ENCODE assay signal across 20 cellular contexts in genomic region chr20:58374027-58374850, GRCh38. TPM values are rescaled to one million over a fixed set of nuclear protein-coding genes. Genes with fewer than 3 reads are reported as not detected.
DNase-seq lines count a peak whose midpoint lies in the region; ATAC-seq, FAIRE-seq and TF ChIP-seq lines count a peak whose summit lies in the region.
"Had no signal": no experiment of that assay in that cellular context is flagged by ENCODE, and none has a peak within 500 bp of the region (broad histone marks: within the 10 kb centered on the region; RNA-seq: fewer than 3 reads in every experiment).

No MANE protein-coding gene starts in this region.

- TF ChIP-seq RAD21 in liver (IDR thresholded peaks at IDR 0.05): peak; percentile 4 to 22

- H3K4me1 ChIP-seq in mammary epithelial cell (ENCODE audit: insufficient read depth, low read length): no peaks in the 10 kb centered on the region
- H3K4me1 ChIP-seq in liver (ENCODE audit: control insufficient read depth in 4 of 4, insufficient read depth in 4 of 4, low read length in 3 of 4): peaks cover 0 to 6% (median 1%) of the 10 kb centered on the region in 4 donors

- H3K36me3 ChIP-seq in mammary epithelial cell (ENCODE audit: insufficient read depth, low read length) (no peaks in the 10 kb centered on the region), bronchial epithelial cell (ENCODE audit: control insufficient read depth, insufficient read depth, low read length) (no peaks in the 10 kb centered on the region), liver (ENCODE audit: control insufficient read depth in 4 of 4, insufficient read depth in 3 of 4, low read depth in 1 of 4, low read length in 3 of 4) (no peaks in the 10 kb centered on the region)

- no peak overlapping the region for H3K4me2 ChIP-seq in mammary epithelial cell (ENCODE audit: insufficient read depth, low read depth, low read length)
- H3K4me2 ChIP-seq: PC-9 had no signal

- H3K27me3 ChIP-seq in mammary epithelial cell (ENCODE audit: insufficient read depth, low read length) (no peaks in the 10 kb centered on the region), bronchial epithelial cell (ENCODE audit: control insufficient read depth, insufficient read depth, low read length) (no peaks in the 10 kb centered on the region), liver (ENCODE audit: control insufficient read depth in 4 of 4, insufficient read depth in 4 of 4, low read length in 3 of 4) (no peaks in the 10 kb centered on the region)

- no TSS peak for BruUV-seq in mammary epithelial cell (replicated peaks; lab: Mats Ljungman, UMichigan)
- no TSS peak for BruUV-seq in MCF 10A (replicated peaks; lab: Mats Ljungman, UMichigan)

- H3K9ac ChIP-seq in mammary epithelial cell (ENCODE audit: insufficient read depth, low read length) (no peak overlapping the region), liver (ENCODE audit: low read depth in 1 of 2, low read length in 2 of 2) (no peak overlapping the region)

- no peak for DNase-seq in mammary epithelial cell
- no peak for DNase-seq in MCF 10A (ENCODE audit: unreplicated experiment)
- no peak for DNase-seq in bronchial epithelial cell (ENCODE audit: low read depth)
- DNase-seq in T-helper 2 cell: no peak
- DNase-seq in activated T-cell treated with anti-CD3 and anti-CD28 coated beads, Interleukin-2, amount 50 U/mL, for 24 hours: no peak
- DNase-seq in activated CD4-positive, alpha-beta T cell treated with anti-CD3 and anti-CD28 coated beads, Interleukin-2, amount 10 ng/mL, durations not matched to agents 24 days and 14 days: no peak
- DNase-seq: activated CD4-positive, alpha-beta T cell treated with anti-CD3 and anti-CD28 coated beads for 4 hours; activated T-cell treated with anti-CD3 and anti-CD28 coated beads, Interleukin-2, amount 50 U/mL, for 4 hours; DMS79 treated with DMSO at 0.1 percent for 48 hours; Kasumi-1; kidney glomerular epithelial cell; NCI-H1436 treated with DMSO at 0.1 percent for 48 hours; NCI-H446; PC-9; substantia nigra; SW 1271 had no signal

- H3K9me3 Mint-ChIP-seq in MCF 10A (ENCODE audit: unreplicated experiment): no peaks in the 10 kb centered on the region
- H3K9me3 Mint-ChIP-seq in activated T-cell treated with anti-CD3 and anti-CD28 coated beads, Interleukin-2, amount 50 U/mL, for 24 hours: no peaks in the 10 kb centered on the region
- no peaks in the 10 kb centered on the region for H3K9me3 Mint-ChIP-seq in activated CD4-positive, alpha-beta T cell treated with anti-CD3 and anti-CD28 coated beads, Interleukin-2, amount 10 ng/mL, durations not matched to agents 24 days and 14 days
- H3K9me3 Mint-ChIP-seq: activated T-cell treated with anti-CD3 and anti-CD28 coated beads, Interleukin-2, amount 50 U/mL, for 4 hours had no signal

- H3K4me1 Mint-ChIP-seq in MCF 10A (ENCODE audit: insufficient read depth, unreplicated experiment): peaks cover 6% of the 10 kb centered on the region
- no peaks in the 10 kb centered on the region for H3K4me1 Mint-ChIP-seq in activated T-cell treated with anti-CD3 and anti-CD28 coated beads, Interleukin-2, amount 50 U/mL, for 24 hours (ENCODE audit: low read depth)
- peaks cover 3% of the 10 kb centered on the region for H3K4me1 Mint-ChIP-seq in activated CD4-positive, alpha-beta T cell treated with anti-CD3 and anti-CD28 coated beads, Interleukin-2, amount 10 ng/mL, durations not matched to agents 24 days and 14 days

- no peak for ATAC-seq in GM21515 (IDR thresholded peaks at IDR 0.05; ENCODE audit: unreplicated experiment)
- ATAC-seq: activated T-cell treated with anti-CD3 and anti-CD28 coated beads, Interleukin-2, amount 50 U/mL, for 4 hours; HCT116 had no signal

- POLR2A ChIA-PET in MCF 10A (lab: Yijun Ruan, JAX): interaction anchor here (1.0 kb wide), 2 partner anchors 13 to 61 kb away, joined by 3 read pairs; no protein-coding TSS in a partner anchor

- H3K27ac ChIP-seq in mammary epithelial cell (ENCODE audit: insufficient read depth, low read depth, low read length): no peak overlapping the region
- no peak overlapping the region for H3K27ac ChIP-seq in liver (ENCODE audit: low read depth in 1 of 2, low read length in 2 of 2)
- H3K27ac ChIP-seq: C4-2B, PC-9 had no signal

- no peak overlapping the region for H3K4me3 Mint-ChIP-seq in MCF 10A (ENCODE audit: unreplicated experiment)
- H3K4me3 Mint-ChIP-seq in activated T-cell treated with anti-CD3 and anti-CD28 coated beads, Interleukin-2, amount 50 U/mL, for 24 hours: no peak overlapping the region
- no peak overlapping the region for H3K4me3 Mint-ChIP-seq in activated CD4-positive, alpha-beta T cell treated with anti-CD3 and anti-CD28 coated beads, Interleukin-2, amount 10 ng/mL, durations not matched to agents 24 days and 14 days
- H3K4me3 Mint-ChIP-seq: activated T-cell treated with anti-CD3 and anti-CD28 coated beads, Interleukin-2, amount 50 U/mL, for 4 hours had no signal

- H2AFZ ChIP-seq in mammary epithelial cell (ENCODE audit: low read depth, low read length): peak overlapping the region; percentile 5
- H2AFZ ChIP-seq: PC-9 had no signal

- dilution Hi-C loops in mammary epithelial cell (cut with HindIII; ENCODE audit: low sequenced_read_pairs): no loop called here

- intact Hi-C loops in mammary epithelial cell (cut with micrococcal nuclease): no loop called here
- intact Hi-C loops in MCF 10A (cut with micrococcal nuclease): no loop called here
- intact Hi-C loops in activated CD4-positive, alpha-beta T cell treated with anti-CD3 and anti-CD28 coated beads, Interleukin-2, amount 10 ng/mL, durations not matched to agents 24 days and 14 days (cut with micrococcal nuclease): no loop called here

- no peaks in the 10 kb centered on the region for H3K79me2 ChIP-seq in mammary epithelial cell (ENCODE audit: insufficient read depth, low read length)

- TF ChIP-seq CTCF in mammary epithelial cell (conservative IDR thresholded peaks at IDR 0.05 in 1 of 2, IDR thresholded peaks at IDR 0.05 in 1 of 2; ENCODE audit: extremely low read depth in 1 of 2, insufficient read depth in 1 of 2, low read depth in 1 of 2, low read length in 2 of 2) (no peak), MCF 10A (IDR thresholded peaks at IDR 0.05; ENCODE audit: unreplicated experiment) (no peak), bronchial epithelial cell (IDR thresholded peaks at IDR 0.05; ENCODE audit: insufficient read depth, low read length, severe bottlenecking) (no peak), liver (IDR thresholded peaks at IDR 0.05; ENCODE audit: low read depth, low read length, missing input control) (no peak)

- 76% methylated on average over 19 of the region's 19 CpGs for WGBS in mammary epithelial cell (ENCODE audit: low coverage, missing lambda C conversion rate)
- WGBS in liver: 59% methylated on average over 19 of the region's 19 CpGs

- H3K4me3 ChIP-seq in mammary epithelial cell (replicated peaks in 1 of 3; ENCODE audit: insufficient read depth in 1 of 3, low read depth in 2 of 3, low read length in 3 of 3) (no peak overlapping the region), bronchial epithelial cell (ENCODE audit: low read depth, low read length) (no peak overlapping the region), liver (ENCODE audit: low read depth in 1 of 3, low read length in 3 of 3) (no peak overlapping the region)
- H3K4me3 ChIP-seq: PC-9 had no signal

- peak; percentile 88 for FAIRE-seq in bronchial epithelial cell (lab: Jason Lieb, UNC)

- H3K27me3 Mint-ChIP-seq in MCF 10A (ENCODE audit: insufficient read depth, unreplicated experiment): peaks cover 27% of the 10 kb centered on the region
- H3K27me3 Mint-ChIP-seq in activated T-cell treated with anti-CD3 and anti-CD28 coated beads, Interleukin-2, amount 50 U/mL, for 24 hours: peaks cover 19% of the 10 kb centered on the region
- peaks cover 22% of the 10 kb centered on the region for H3K27me3 Mint-ChIP-seq in activated CD4-positive, alpha-beta T cell treated with anti-CD3 and anti-CD28 coated beads, Interleukin-2, amount 10 ng/mL, durations not matched to agents 24 days and 14 days

- peaks cover 4% of the 10 kb centered on the region for H3K36me3 Mint-ChIP-seq in MCF 10A (ENCODE audit: insufficient read depth, unreplicated experiment)
- H3K36me3 Mint-ChIP-seq in activated T-cell treated with anti-CD3 and anti-CD28 coated beads, Interleukin-2, amount 50 U/mL, for 24 hours (ENCODE audit: low read depth): no peaks in the 10 kb centered on the region
- H3K36me3 Mint-ChIP-seq in activated CD4-positive, alpha-beta T cell treated with anti-CD3 and anti-CD28 coated beads, Interleukin-2, amount 10 ng/mL, durations not matched to agents 24 days and 14 days (ENCODE audit: low read depth): no peaks in the 10 kb centered on the region

- H4K20me1 ChIP-seq in mammary epithelial cell (ENCODE audit: insufficient read depth, low read length): no peaks in the 10 kb centered on the region

- H3K27ac Mint-ChIP-seq in MCF 10A (ENCODE audit: low read depth, unreplicated experiment): no peak overlapping the region
- H3K27ac Mint-ChIP-seq in activated T-cell treated with anti-CD3 and anti-CD28 coated beads, Interleukin-2, amount 50 U/mL, for 24 hours: no peak overlapping the region
- H3K27ac Mint-ChIP-seq in activated CD4-positive, alpha-beta T cell treated with anti-CD3 and anti-CD28 coated beads, Interleukin-2, amount 10 ng/mL, durations not matched to agents 24 days and 14 days: no peak overlapping the region

- H3K9me3 ChIP-seq in mammary epithelial cell (replicated peaks; ENCODE audit: insufficient read depth, low read length) (no peaks in the 10 kb centered on the region), liver (ENCODE audit: control insufficient read depth in 4 of 4, low read length in 3 of 4) (no peaks in the 10 kb centered on the region)

- in situ Hi-C loops in mammary epithelial cell (cut with MboI; ENCODE audit: low sequenced_read_pairs in 2 of 2): no loop called here

- CTCF ChIA-PET in mammary epithelial cell (lab: Charles Lee; ENCODE audit: low non-redundant PET) (no interaction called here), MCF 10A (lab: Yijun Ruan, JAX) (no interaction called here)

TF ChIP-seq in liver, 16 proteins besides CTCF, POLR2A, EP300 and RAD21:
- TF ChIP-seq FOXA2 (IDR thresholded peaks at IDR 0.05): no peak
- no peak for TF ChIP-seq HNF4G (IDR thresholded peaks at IDR 0.05)
- TF ChIP-seq YY1 (IDR thresholded peaks at IDR 0.05): no peak
- TF ChIP-seq RXRA (IDR thresholded peaks at IDR 0.05): peak; percentile 70 to 76
- TF ChIP-seq HNF4A (conservative IDR thresholded peaks at IDR 0.05): peak; percentile 34 to 42
- TF ChIP-seq NR2F2 (IDR thresholded peaks at IDR 0.05): no peak
- no peak for TF ChIP-seq SP1 (IDR thresholded peaks at IDR 0.05)
- TF ChIP-seq FOXA1 (IDR thresholded peaks at IDR 0.05): no peak

RNA-seq across cellular contexts. Expression of gene VAPB, which starts 14.8 kb away (rescaled TPM):
- 10 to 100 TPM; 14.7 to 52.8 TPM for total RNA-seq in mammary epithelial cell
- polyA plus RNA-seq in mammary epithelial cell: 33.2 TPM
- polyA minus RNA-seq in mammary epithelial cell: 21.3 TPM
- total RNA-seq in MCF 10A (2022): 60.4 and 61.2 TPM in 2 replicates
- total RNA-seq in bronchial epithelial cell: 12.9 and 16.3 TPM in 2 replicates
- total RNA-seq in liver: 10 to 100 TPM; 12.2 to 21.7 TPM
- 10 to 100 TPM; 16.3 to 20.8 TPM for polyA plus RNA-seq in liver
- total RNA-seq in activated CD4-positive, alpha-beta T cell treated with anti-CD3 and anti-CD28 coated beads, Interleukin-2, amount 10 ng/mL, durations not matched to agents 24 days and 14 days: 35.0 and 36.5 TPM in 2 replicates
